Comparison of ENCODE assay signal across 12 cellular contexts in genomic region chr13:75704194-75704941, GRCh38.
DNase-seq lines count a peak whose midpoint lies in the region; ATAC-seq and TF ChIP-seq lines count a peak whose summit lies in the region.
"Had no signal": no experiment of that assay in that cellular context is flagged by ENCODE, and none has a peak within 500 bp of the region (broad histone marks: within the 10 kb centered on the region; RNA-seq: fewer than 3 reads in every experiment).

No MANE protein-coding gene starts in this region.

- H3K27ac Mint-ChIP-seq in chondrocyte (ENCODE audit: unreplicated experiment): peak overlapping the region; percentile 74
- H3K27ac Mint-ChIP-seq: dendritic cell treated with granulocyte-macrophage colony-stimulating factor and Interleukin-4, amounts not matched to agents 40 ng/mL and 50 ng/mL, for 4 days had no signal

- intact Hi-C loops in left lung (cut with DNase I): no loop called here

- H3K27ac ChIP-seq in 22Rv1 (peak overlapping the region; percentile 60), left lung (peak overlapping the region; percentile 79 to 84)

- no peak for TF ChIP-seq POLR2A in GM18505 (IDR thresholded peaks at IDR 0.05; ENCODE audit: borderline replicate concordance, extremely low read depth, insufficient read depth, insufficient read length)

- peak overlapping the region; percentile 35 for H3K4me3 Mint-ChIP-seq in chondrocyte (ENCODE audit: unreplicated experiment)
- H3K4me3 Mint-ChIP-seq: dendritic cell treated with granulocyte-macrophage colony-stimulating factor and Interleukin-4, amounts not matched to agents 40 ng/mL and 50 ng/mL, for 4 days had no signal

- H3K9me3 ChIP-seq in left lung: peaks cover 0 to 3% of the 10 kb centered on the region in 2 donors

- H3K4me1 ChIP-seq in left lung: peaks cover 0 to 10% of the 10 kb centered on the region in 2 donors

- peaks cover 2% of the 10 kb centered on the region for H3K36me3 Mint-ChIP-seq in chondrocyte (ENCODE audit: low read depth)

- H3K27me3 Mint-ChIP-seq in chondrocyte (ENCODE audit: low read depth): no peaks in the 10 kb centered on the region
- H3K27me3 Mint-ChIP-seq: dendritic cell treated with granulocyte-macrophage colony-stimulating factor and Interleukin-4, amounts not matched to agents 40 ng/mL and 50 ng/mL, for 4 days had no signal

- DNase-seq in LoVo (ENCODE audit: low spot score) (peak; percentile 58), chondrocyte (ENCODE audit: low spot score) (no peak), left lung (no peak), NCI-H446 (lab: John Stamatoyannopoulos, UW) (no peak), NCI-H1417 treated with DMSO at 0.1 percent for 48 hours (lab: John Stamatoyannopoulos, UW) (no peak)
- DNase-seq: GDM1, KBM-7, RPMI8226 had no signal

- no peak overlapping the region for H3K4me3 ChIP-seq in left lung

- H3K4me1 Mint-ChIP-seq in chondrocyte (ENCODE audit: low read depth): peaks cover 70% of the 10 kb centered on the region

- ATAC-seq in left lung (peak; percentile 70), GM21423 (IDR thresholded peaks at IDR 0.05; ENCODE audit: unreplicated experiment) (no peak), GM18505 (IDR thresholded peaks at IDR 0.05; ENCODE audit: unreplicated experiment) (no peak)

- no peak for TF ChIP-seq CTCF in 22Rv1 (IDR thresholded peaks at IDR 0.05)
- no peak for TF ChIP-seq CTCF in chondrocyte (IDR thresholded peaks at IDR 0.05)
- no peak for TF ChIP-seq CTCF in left lung (IDR thresholded peaks at IDR 0.05)

- no peaks in the 10 kb centered on the region for H3K9me3 Mint-ChIP-seq in chondrocyte (ENCODE audit: low read depth)

- H3K27me3 ChIP-seq in left lung: no peaks in the 10 kb centered on the region

- H3K36me3 ChIP-seq in left lung: no peaks in the 10 kb centered on the region
